In genomic region chr2:26971911-26972786, GRCh38 we compare ENCODE assay signal across 10 cellular contexts. TPM values are rescaled to one million over a fixed set of nuclear protein-coding genes. Genes with fewer than 3 reads are reported as not detected.
DNase-seq lines count a peak whose midpoint lies in the region; ATAC-seq, FAIRE-seq and TF ChIP-seq lines count a peak whose summit lies in the region.
"Had no signal": no experiment of that assay in that cellular context is flagged by ENCODE, and none has a peak within 500 bp of the region (broad histone marks: within the 10 kb centered on the region; RNA-seq: fewer than 3 reads in every experiment).

No MANE protein-coding gene starts in this region.

- peaks cover 16% of the 10 kb centered on the region for H3K4me1 ChIP-seq in ACC112 (ENCODE audit: control insufficient read depth, insufficient read depth, low read length, unreplicated experiment)
- peaks cover 8% of the 10 kb centered on the region; the same call in 1 of the 2 replicates for H3K4me1 ChIP-seq in HEK293 (ENCODE audit: control insufficient read depth, insufficient read depth, low read length)
- peaks cover 21% of the 10 kb centered on the region for H3K4me1 ChIP-seq in mucosa of stomach (ENCODE audit: control insufficient read depth, insufficient read depth, low read length)

- no peak overlapping the region for H2AFZ ChIP-seq in ACC112 (ENCODE audit: low read length, unreplicated experiment)

- H3K36me3 ChIP-seq in ACC112 (ENCODE audit: insufficient read depth, low read length) (no peaks in the 10 kb centered on the region), HEK293 (ENCODE audit: control insufficient read depth in 2 of 2, insufficient read depth in 1 of 2, low read length in 2 of 2) (no peaks in the 10 kb centered on the region), bronchial epithelial cell (ENCODE audit: control insufficient read depth, insufficient read depth, low read length) (no peaks in the 10 kb centered on the region), mucosa of stomach (ENCODE audit: control insufficient read depth, insufficient read depth, low read length) (no peaks in the 10 kb centered on the region)

- CTCF ChIA-PET in HEK293 (lab: Yijun Ruan, JAX) = interaction anchor here (0.6 to 2.9 kb wide), 6 partner anchors 10 to 308 kb away, joined by 3 to 16 read pairs (median 4); no protein-coding TSS in a partner anchor

- peak overlapping the region; percentile 63 for H3K9ac ChIP-seq in mucosa of stomach (ENCODE audit: low read length)

- DNase-seq in bronchial epithelial cell (ENCODE audit: low read depth) (peak; percentile 70), cerebellar nuclear complex (lab: John Stamatoyannopoulos, UW) (no peak), MV-4-11 (lab: John Stamatoyannopoulos, UW) (no peak), KBM-7 (no peak)
- DNase-seq: DND-41, NCI-H446 treated with DMSO at 0.1 percent for 48 hours had no signal

- TF ChIP-seq CTCF in HEK293 (tag by site-specific recombination; IDR thresholded peaks at IDR 0.05) (no peak), bronchial epithelial cell (IDR thresholded peaks at IDR 0.05; ENCODE audit: insufficient read depth, low read length, severe bottlenecking) (no peak)

- ATAC-seq in GM18511 (IDR thresholded peaks at IDR 0.05; ENCODE audit: unreplicated experiment) = no peak

- POLR2A ChIA-PET in HEK293 (lab: Yijun Ruan, JAX) = interaction anchor here (1.0 kb wide), 1 partner anchor 10 kb away, joined by 5 read pairs; no protein-coding TSS in a partner anchor

- in situ Hi-C loops in KBM-7 (cut with MboI; ENCODE audit: low pct_unique_long_range_greater_than_20kb, low sequenced_read_pairs) = no loop called here

- H3K4me3 ChIP-seq in ACC112 (ENCODE audit: low read depth, low read length) (peak overlapping the region; percentile 93; the same call in 1 of the 2 replicates), HEK293 (ENCODE audit: low read depth, low read length) (peak overlapping the region; percentile 53; the same call in 1 of the 2 replicates), bronchial epithelial cell (ENCODE audit: low read depth, low read length) (peak overlapping the region; percentile 65), mucosa of stomach (ENCODE audit: low read length) (no peak overlapping the region)

- H3K27ac ChIP-seq in ACC112 (ENCODE audit: low read depth, low read length) = no peak overlapping the region
- peak overlapping the region; percentile 2; the same call in 1 of the 2 replicates for H3K27ac ChIP-seq in HEK293 (ENCODE audit: extremely low read depth, low read depth, low read length)

- no peak for FAIRE-seq in bronchial epithelial cell (lab: Jason Lieb, UNC)

- peaks cover 6% of the 10 kb centered on the region for H3K79me2 ChIP-seq in ACC112 (ENCODE audit: control insufficient read depth, insufficient read depth, low read length, unreplicated experiment)

- H3K27me3 ChIP-seq in ACC112 (ENCODE audit: insufficient read depth, low read length) (peaks cover 18% of the 10 kb centered on the region), bronchial epithelial cell (ENCODE audit: control insufficient read depth, insufficient read depth, low read length) (no peaks in the 10 kb centered on the region), mucosa of stomach (ENCODE audit: control insufficient read depth, insufficient read depth, low read length) (peaks cover 11% of the 10 kb centered on the region)

- H3K9me3 ChIP-seq in HEK293 (ENCODE audit: control insufficient read depth, insufficient read depth, low read depth, low read length) = no peaks in the 10 kb centered on the region
- H3K9me3 ChIP-seq in mucosa of stomach (ENCODE audit: control insufficient read depth, low read length) = no peaks in the 10 kb centered on the region

TF ChIP-seq in HEK293, 187 proteins besides CTCF, POLR2A, EP300 and RAD21 (continues in another document):
- TF ChIP-seq ZNF600 (tag by site-specific recombination; IDR thresholded peaks at IDR 0.05) (peak; percentile 36; the same call in 1 of the 2 replicates), ZNF202 (tag by site-specific recombination; IDR thresholded peaks at IDR 0.05; ENCODE audit: borderline replicate concordance) (no peak), ZNF629 (tag by site-specific recombination; IDR thresholded peaks at IDR 0.05) (peak; percentile 59), SP3 (tag by site-specific recombination; IDR thresholded peaks at IDR 0.05) (no peak), ZNF701 (tag by site-specific recombination; IDR thresholded peaks at IDR 0.05) (no peak), ZNF362 (tag by site-specific recombination; IDR thresholded peaks at IDR 0.05) (peak; percentile 29; the same call in 1 of the 2 replicates), ZNF776 (tag by site-specific recombination; IDR thresholded peaks at IDR 0.05; ENCODE audit: borderline replicate concordance) (no peak), ATF2 (tag by site-specific recombination; IDR thresholded peaks at IDR 0.05; ENCODE audit: low read depth) (0 out of 2 replicates have a peak, but pooled peaks have one; percentile 16), ZBTB20 (tag by site-specific recombination; IDR thresholded peaks at IDR 0.05) (peak; percentile 42; the same call in 1 of the 2 replicates), ZFP69B (tag by site-specific recombination; IDR thresholded peaks at IDR 0.05) (no peak), PRDM4 (tag by site-specific recombination; IDR thresholded peaks at IDR 0.05) (peak; percentile 32), ZNF211 (tag by site-specific recombination; IDR thresholded peaks at IDR 0.05; ENCODE audit: low read depth) (no peak), ZNF626 (tag by site-specific recombination; IDR thresholded peaks at IDR 0.05) (no peak), ZNF660 (tag by site-specific recombination; IDR thresholded peaks at IDR 0.05) (no peak), ZNF558 (tag by site-specific recombination; IDR thresholded peaks at IDR 0.05) (no peak), KLF17 (tag by site-specific recombination; IDR thresholded peaks at IDR 0.05) (no peak), SCRT2 (tag by site-specific recombination; IDR thresholded peaks at IDR 0.05) (no peak), ZNF311 (tag by site-specific recombination; IDR thresholded peaks at IDR 0.05; ENCODE audit: borderline replicate concordance) (no peak)
- TF ChIP-seq, protein P1, sequence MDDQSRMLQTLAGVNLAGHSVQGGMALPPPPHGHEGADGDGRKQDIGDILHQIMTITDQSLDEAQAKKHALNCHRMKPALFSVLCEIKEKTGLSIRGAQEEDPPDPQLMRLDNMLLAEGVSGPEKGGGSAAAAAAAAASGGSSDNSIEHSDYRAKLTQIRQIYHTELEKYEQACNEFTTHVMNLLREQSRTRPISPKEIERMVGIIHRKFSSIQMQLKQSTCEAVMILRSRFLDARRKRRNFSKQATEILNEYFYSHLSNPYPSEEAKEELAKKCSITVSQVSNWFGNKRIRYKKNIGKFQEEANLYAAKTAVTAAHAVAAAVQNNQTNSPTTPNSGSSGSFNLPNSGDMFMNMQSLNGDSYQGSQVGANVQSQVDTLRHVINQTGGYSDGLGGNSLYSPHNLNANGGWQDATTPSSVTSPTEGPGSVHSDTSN (CRISPR knock-in tag; IDR thresholded peaks at IDR 0.05) = no peak

RNA-seq across cellular contexts. Expression of gene MAPRE3, which starts 1.7 kb away (rescaled TPM):
- total RNA-seq in bronchial epithelial cell = 1.6 and 2.8 TPM in 2 replicates
